In genomic region chr7:34165927-34166550, GRCh38 we compare ENCODE assay signal across 8 cellular contexts.
DNase-seq lines count a peak whose midpoint lies in the region; ATAC-seq and TF ChIP-seq lines count a peak whose summit lies in the region.

No MANE protein-coding gene starts in this region.

- H3K36me3 ChIP-seq in SU-DHL-6 (ENCODE audit: low read length), result no peaks in the 10 kb centered on the region

- no peak overlapping the region for H3K27ac Mint-ChIP-seq in Calu3 (ENCODE audit: unreplicated experiment)
- no peak overlapping the region for H3K27ac Mint-ChIP-seq in natural killer cell

- no peak overlapping the region for H3K4me3 ChIP-seq in SU-DHL-6 (ENCODE audit: insufficient read depth, low read length, poor library complexity, severe bottlenecking)

- no peaks in the 10 kb centered on the region for H3K79me2 ChIP-seq in SU-DHL-6 (ENCODE audit: insufficient read depth, low read length)

- H3K4me3 Mint-ChIP-seq in Calu3 (ENCODE audit: low read depth, unreplicated experiment) (no peak overlapping the region), natural killer cell (no peak overlapping the region)

- DNase-seq in Calu3 (peak; percentile 22), iPS-NIHi7 (ENCODE audit: extremely low spot score) (peak; percentile 41), UCSD-AML1 (lab: John Stamatoyannopoulos, UW; ENCODE audit: unreplicated experiment) (no peak), natural killer cell (no peak)
- DNase-seq in activated effector memory CD4-positive, alpha-beta T cell treated with anti-CD3 and anti-CD28 coated beads, Interleukin-2, amount 50 U/mL, for 16 hours, result no peak

- no peaks in the 10 kb centered on the region for H3K9me2 ChIP-seq in SU-DHL-6 (replicated peaks; ENCODE audit: insufficient read depth, low read length)

- no peak overlapping the region for H3K9ac ChIP-seq in SU-DHL-6 (ENCODE audit: low read length)

- H3K27me3 Mint-ChIP-seq in Calu3 (ENCODE audit: unreplicated experiment) (peaks cover 36% of the 10 kb centered on the region), natural killer cell (ENCODE audit: low read depth in 2 of 2) (no peaks in the 10 kb centered on the region)

- intact Hi-C loops in Calu3 (cut with micrococcal nuclease; ENCODE audit: unreplicated experiment), result loop anchor here (1.0 to 10.0 kb wide), 5 partner anchors 31 to 981 kb away; no protein-coding TSS in a partner anchor
- intact Hi-C loops in natural killer cell (cut with micrococcal nuclease), result loop anchor here (5.0 kb wide), 1 partner anchor 979 kb away; no protein-coding TSS in a partner anchor

- H4K20me1 ChIP-seq in SU-DHL-6 (ENCODE audit: low read depth, low read length), result no peaks in the 10 kb centered on the region

- H3K4me1 Mint-ChIP-seq in Calu3 (ENCODE audit: low read depth, unreplicated experiment), result no peaks in the 10 kb centered on the region
- H3K4me1 Mint-ChIP-seq in natural killer cell, result no peaks in the 10 kb centered on the region

- H3K27me3 ChIP-seq in SU-DHL-6 (ENCODE audit: low read length), result no peaks in the 10 kb centered on the region

- ATAC-seq in HG03565 (IDR thresholded peaks at IDR 0.05; ENCODE audit: unreplicated experiment) (peak; percentile 67), HG02610 (IDR thresholded peaks at IDR 0.05; ENCODE audit: unreplicated experiment) (no peak), natural killer cell (no peak)

- no peak overlapping the region for H3K4me2 ChIP-seq in SU-DHL-6 (ENCODE audit: low read depth, low read length, poor library complexity, severe bottlenecking)

- no peak overlapping the region for H3K27ac ChIP-seq in SU-DHL-6 (ENCODE audit: low read depth, low read length)

- no peaks in the 10 kb centered on the region for H3K36me3 Mint-ChIP-seq in Calu3 (ENCODE audit: insufficient read depth, unreplicated experiment)
- H3K36me3 Mint-ChIP-seq in natural killer cell, result no peaks in the 10 kb centered on the region

- BruUV-seq in Calu3 (replicated peaks; lab: Mats Ljungman, UMichigan), result no TSS peak

- H3K9me3 Mint-ChIP-seq in Calu3 (ENCODE audit: low read depth, unreplicated experiment), result peaks cover 4% of the 10 kb centered on the region
- H3K9me3 Mint-ChIP-seq in natural killer cell, result no peaks in the 10 kb centered on the region

- no peak overlapping the region for H2AFZ ChIP-seq in SU-DHL-6 (ENCODE audit: low read depth, low read length, severe bottlenecking)

- H3F3A ChIP-seq in SU-DHL-6 (ENCODE audit: insufficient read depth), result no peaks in the 10 kb centered on the region

- TF ChIP-seq CTCF in Calu3 (IDR thresholded peaks at IDR 0.05; ENCODE audit: unreplicated experiment), result peak; percentile 50
- peak; percentile 28 for TF ChIP-seq CTCF in SU-DHL-6 (IDR thresholded peaks at IDR 0.05; ENCODE audit: insufficient read depth, low read length, poor library complexity, severe bottlenecking)
- TF ChIP-seq CTCF in natural killer cell (IDR thresholded peaks at IDR 0.05), result no peak

- CTCF ChIA-PET in Calu3 (lab: Charles Lee), result interaction anchor here (0.6 kb wide), 1 partner anchor 183 kb away, joined by 5 read pairs; no protein-coding TSS in a partner anchor

- H3K9me3 ChIP-seq in SU-DHL-6 (ENCODE audit: insufficient read depth, low read length), result no peaks in the 10 kb centered on the region

Comparison
In these comparisons a context has a peak if more than half of its experiments do, and no peak if none do; other contexts are left out.
1. DNase-seq: peak in Calu3 (single experiment) and iPS-NIHi7 (single experiment); none in activated effector memory CD4-positive, alpha-beta T cell treated with anti-CD3 and anti-CD28 coated beads, Interleukin-2, amount 50 U/mL, for 16 hours (single experiment), UCSD-AML1 (single experiment) and natural killer cell (single experiment).